ENCODE assay signal across 19 cellular contexts in genomic region chr1:230100932-230101331, GRCh38.
"Had no signal": no experiment of that assay in that cellular context is flagged by ENCODE, and none has a peak within 500 bp of the region (broad histone marks: within the 10 kb centered on the region; RNA-seq: fewer than 3 reads in every experiment).

No MANE protein-coding gene starts in this region.

- H3K9me3 ChIP-seq: left ventricle myocardium inferior, prostate gland, right atrium auricular region, thoracic aorta, upper lobe of left lung had no signal

- H3K27me3 ChIP-seq: dorsolateral prefrontal cortex, right atrium auricular region, upper lobe of left lung had no signal

- H3K27ac ChIP-seq: dorsolateral prefrontal cortex, epithelial cell of prostate, left ventricle myocardium inferior, prostate gland, right atrium auricular region had no signal

- H3K4me3 Mint-ChIP-seq: activated B cell treated with CpG ODN at 0.5 μM for 24 hours; activated CD4-positive, alpha-beta memory T cell treated with anti-CD3 and anti-CD28 coated beads for 36 hours; activated CD8-positive, alpha-beta memory T cell treated with anti-CD3 and anti-CD28 coated beads, Interleukin-2, amount 10 ng/mL, durations not matched to agents 7 days and 5 days; activated naive CD8-positive, alpha-beta T cell treated with anti-CD3 and anti-CD28 coated beads for 36 hours; endodermal cell; nephron progenitor cell had no signal

- H3K4me3 ChIP-seq: dorsolateral prefrontal cortex, left ventricle myocardium inferior, prostate gland, right atrium auricular region, thoracic aorta, upper lobe of left lung had no signal

- H3K9me3 Mint-ChIP-seq: activated B cell treated with CpG ODN at 0.5 μM for 24 hours; activated CD4-positive, alpha-beta memory T cell treated with anti-CD3 and anti-CD28 coated beads for 36 hours; activated naive CD8-positive, alpha-beta T cell treated with anti-CD3 and anti-CD28 coated beads for 36 hours; endodermal cell; nephron progenitor cell had no signal

- H3K27me3 Mint-ChIP-seq: activated B cell treated with CpG ODN at 0.5 μM for 24 hours; activated CD4-positive, alpha-beta memory T cell treated with anti-CD3 and anti-CD28 coated beads for 36 hours; activated CD8-positive, alpha-beta memory T cell treated with anti-CD3 and anti-CD28 coated beads, Interleukin-2, amount 10 ng/mL, durations not matched to agents 7 days and 5 days; activated naive CD8-positive, alpha-beta T cell treated with anti-CD3 and anti-CD28 coated beads for 36 hours had no signal

- H3K36me3 ChIP-seq: left ventricle myocardium inferior, prostate gland, right atrium auricular region, thoracic aorta, upper lobe of left lung had no signal

- H3K27ac Mint-ChIP-seq: activated B cell treated with CpG ODN at 0.5 μM for 24 hours; activated CD4-positive, alpha-beta memory T cell treated with anti-CD3 and anti-CD28 coated beads for 36 hours; activated CD8-positive, alpha-beta memory T cell treated with anti-CD3 and anti-CD28 coated beads, Interleukin-2, amount 10 ng/mL, durations not matched to agents 7 days and 5 days; activated naive CD8-positive, alpha-beta T cell treated with anti-CD3 and anti-CD28 coated beads for 36 hours; endodermal cell had no signal

- ATAC-seq: activated CD8-positive, alpha-beta memory T cell treated with anti-CD3 and anti-CD28 coated beads, Interleukin-2, amount 10 ng/mL, durations not matched to agents 7 days and 5 days had no signal

- DNase-seq: activated B cell treated with CpG ODN at 0.5 μM for 24 hours; activated CD4-positive, alpha-beta memory T cell treated with anti-CD3 and anti-CD28 coated beads for 36 hours; activated CD4-positive, alpha-beta T cell treated with anti-CD3 and anti-CD28 coated beads for 4 hours; activated CD8-positive, alpha-beta memory T cell treated with anti-CD3 and anti-CD28 coated beads, Interleukin-2, amount 10 ng/mL, durations not matched to agents 7 days and 5 days; activated naive CD4-positive, alpha-beta T cell; activated naive CD8-positive, alpha-beta T cell treated with anti-CD3 and anti-CD28 coated beads for 36 hours; amniotic stem cell; dorsolateral prefrontal cortex; endodermal cell; foreskin melanocyte; head of caudate nucleus; left ventricle myocardium inferior; nephron progenitor cell; occipital lobe; upper lobe of left lung had no signal
